27 cellular contexts compared by ENCODE assay signal in the genomic region with DNA sequence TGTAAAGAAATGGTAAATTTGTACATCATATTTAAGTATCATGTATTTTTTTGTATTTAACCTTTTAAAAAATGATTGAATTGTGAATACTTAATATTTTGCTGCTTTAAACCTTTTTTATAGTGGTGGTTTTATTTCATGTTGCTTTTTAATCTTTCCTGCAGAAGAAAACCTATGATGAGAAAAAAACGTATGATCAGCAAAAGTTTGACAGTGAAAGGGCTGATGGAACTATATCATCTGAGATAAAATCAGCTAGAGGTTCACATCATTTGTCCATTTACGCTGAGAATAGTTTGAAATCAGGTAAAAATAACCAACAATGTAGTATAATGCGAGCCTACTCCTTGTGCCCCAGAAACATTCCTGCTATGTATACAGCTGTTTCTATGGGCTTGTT.
"Had no signal": no experiment of that assay in that cellular context is flagged by ENCODE, and none has a peak within 500 bp of the region (broad histone marks: within the 10 kb centered on the region; RNA-seq: fewer than 3 reads in every experiment).

No MANE protein-coding gene starts in this region.

- FAIRE-seq: endothelial cell of umbilical vein, urothelium cell line had no signal

- H3K27ac Mint-ChIP-seq: nephron progenitor cell; stimulated activated memory B cell treated with anti-CD40 and anti-IgM and Interleukin-4, amounts not matched to agents 10 μg/mL and 1 μg/mL and 100 μg/mL, for 72 hours had no signal

- H3K9me3 ChIP-seq: esophagus squamous epithelium, heart right ventricle, lower lobe of right lung, prostate gland, right atrium auricular region, sigmoid colon, testis, tibial artery, upper lobe of left lung had no signal

- H3K27me3 Mint-ChIP-seq: naive thymus-derived CD8-positive, alpha-beta T cell; stimulated activated memory B cell treated with anti-CD40 and anti-IgM and Interleukin-4, amounts not matched to agents 10 μg/mL and 1 μg/mL and 100 μg/mL, for 72 hours had no signal

- H3K9me3 Mint-ChIP-seq: naive thymus-derived CD8-positive, alpha-beta T cell; nephron progenitor cell; stimulated activated memory B cell treated with anti-CD40 and anti-IgM and Interleukin-4, amounts not matched to agents 10 μg/mL and 1 μg/mL and 100 μg/mL, for 72 hours had no signal

- H3K4me3 ChIP-seq: coronary artery, esophagus squamous epithelium, heart right ventricle, lower lobe of right lung, prostate gland, right atrium auricular region, sigmoid colon, testis, tibial artery, upper lobe of left lung had no signal

- H3K4me3 Mint-ChIP-seq: naive thymus-derived CD8-positive, alpha-beta T cell; nephron progenitor cell; stimulated activated memory B cell treated with anti-CD40 and anti-IgM and Interleukin-4, amounts not matched to agents 10 μg/mL and 1 μg/mL and 100 μg/mL, for 72 hours had no signal

- DNase-seq: dermis blood vessel endothelial cell; erythroblast; esophagus squamous epithelium; foreskin melanocyte; glutamatergic neuron; heart right ventricle; hippocampal formation; left cardiac atrium; left ventricle myocardium superior; lower lobe of right lung; naive thymus-derived CD8-positive, alpha-beta T cell; nephron progenitor cell; nucleus accumbens; sigmoid colon; stimulated activated CD4-positive, alpha-beta T cell treated with anti-CD3 and anti-CD28 coated beads, Interleukin-2, amount 100 ng/mL, for 24 hours; stimulated activated CD4-positive, alpha-beta T cell treated with anti-CD3 and anti-CD28 coated beads, Interleukin-4, amount 100 ng/mL, for 24 hours; stimulated activated naive CD8-positive, alpha-beta T cell treated with anti-CD3 and anti-CD28 coated beads, Interleukin-15, Interleukin-2, amounts not matched to agents 100 U/mL and 50 U/mL, for 24 hours; substantia nigra; testis; tibial artery; upper lobe of left lung had no signal

- H3K27ac ChIP-seq: coronary artery, esophagus squamous epithelium, heart right ventricle, lower lobe of right lung, prostate gland, right atrium auricular region, sigmoid colon, testis, tibial artery, upper lobe of left lung had no signal

- H3K27me3 ChIP-seq: esophagus squamous epithelium, heart right ventricle, right atrium auricular region, sigmoid colon, testis, tibial artery, upper lobe of left lung had no signal

- H3K4me1 ChIP-seq: prostate gland, testis had no signal

- ATAC-seq: heart right ventricle; left cardiac atrium; left ventricle myocardium superior; lower lobe of right lung; naive thymus-derived CD8-positive, alpha-beta T cell; stimulated activated memory B cell treated with anti-CD40 and anti-IgM and Interleukin-4, amounts not matched to agents 10 μg/mL and 1 μg/mL and 100 μg/mL, for 72 hours; stimulated activated naive CD8-positive, alpha-beta T cell treated with anti-CD3 and anti-CD28 coated beads, Interleukin-15, Interleukin-2, amounts not matched to agents 100 U/mL and 50 U/mL, for 24 hours had no signal
